ENCODE assay signal across 8 cellular contexts in genomic region chr2:85886141-85886540, GRCh38. TPM values are rescaled to one million over a fixed set of nuclear protein-coding genes. Genes with fewer than 3 reads are reported as not detected.
DNase-seq lines count a peak whose midpoint lies in the region; ATAC-seq lines count a peak whose summit lies in the region.

No MANE protein-coding gene starts in this region.

- peaks cover 25% of the 10 kb centered on the region for H3F3A ChIP-seq in GM23248 (ENCODE audit: insufficient read depth)

- peaks cover 37% of the 10 kb centered on the region for H3K4me1 ChIP-seq in GM23248 (ENCODE audit: insufficient read depth)

- peak overlapping the region; percentile 60 for H3K27ac Mint-ChIP-seq in activated CD8-positive, alpha-beta T cell treated with anti-CD3 and anti-CD28 coated beads, Interleukin-2, amount 10 ng/mL, durations not matched to agents 7 days and 5 days
- peak overlapping the region; percentile 99 for H3K27ac Mint-ChIP-seq in stimulated activated memory B cell treated with anti-CD40 and anti-IgM and Interleukin-4, amounts not matched to agents 10 μg/mL and 1 μg/mL and 100 μg/mL, for 72 hours

- in situ Hi-C loops in GM23248 (cut with MboI): loop anchor here (25.0 kb wide), 1 partner anchor 176 kb away; no protein-coding TSS in a partner anchor

- H3K27me3 Mint-ChIP-seq in activated CD8-positive, alpha-beta T cell treated with anti-CD3 and anti-CD28 coated beads, Interleukin-2, amount 10 ng/mL, durations not matched to agents 7 days and 5 days (ENCODE audit: low read depth): no peaks in the 10 kb centered on the region
- no peaks in the 10 kb centered on the region for H3K27me3 Mint-ChIP-seq in stimulated activated memory B cell treated with anti-CD40 and anti-IgM and Interleukin-4, amounts not matched to agents 10 μg/mL and 1 μg/mL and 100 μg/mL, for 72 hours

- H3K27ac ChIP-seq in GM23248: peak overlapping the region; percentile 78

- H3K36me3 Mint-ChIP-seq in activated CD8-positive, alpha-beta T cell treated with anti-CD3 and anti-CD28 coated beads, Interleukin-2, amount 10 ng/mL, durations not matched to agents 7 days and 5 days (ENCODE audit: low read depth): peaks cover 45% of the 10 kb centered on the region
- peaks cover 37% of the 10 kb centered on the region for H3K36me3 Mint-ChIP-seq in stimulated activated memory B cell treated with anti-CD40 and anti-IgM and Interleukin-4, amounts not matched to agents 10 μg/mL and 1 μg/mL and 100 μg/mL, for 72 hours

- H3K27me3 ChIP-seq in GM23248 (replicated peaks; ENCODE audit: insufficient read depth): no peaks in the 10 kb centered on the region

- peak overlapping the region; percentile 29; the same call in 1 of the 2 replicates for H3K9ac ChIP-seq in GM23248

- peak overlapping the region; percentile 91 for H3K4me3 Mint-ChIP-seq in activated CD8-positive, alpha-beta T cell treated with anti-CD3 and anti-CD28 coated beads, Interleukin-2, amount 10 ng/mL, durations not matched to agents 7 days and 5 days
- H3K4me3 Mint-ChIP-seq in stimulated activated memory B cell treated with anti-CD40 and anti-IgM and Interleukin-4, amounts not matched to agents 10 μg/mL and 1 μg/mL and 100 μg/mL, for 72 hours: peak overlapping the region; percentile 91

- H3K36me3 ChIP-seq in GM23248 (ENCODE audit: low read depth): no peaks in the 10 kb centered on the region

- H3K9me3 ChIP-seq in GM23248 (ENCODE audit: low read depth): no peaks in the 10 kb centered on the region

- 64 to 69% methylated on average over 8 of the region's 8 CpGs for WGBS in GM23248 (ENCODE audit: low coverage in 1 of 2, low lambda C conversion rate in 2 of 2, missing lambda C conversion rate in 2 of 2), 2 experiments

- ATAC-seq in activated CD8-positive, alpha-beta T cell treated with anti-CD3 and anti-CD28 coated beads, Interleukin-2, amount 10 ng/mL, durations not matched to agents 7 days and 5 days: no peak
- no peak for ATAC-seq in stimulated activated memory B cell treated with anti-CD40 and anti-IgM and Interleukin-4, amounts not matched to agents 10 μg/mL and 1 μg/mL and 100 μg/mL, for 72 hours

- peaks cover 10% of the 10 kb centered on the region for H3K9me3 Mint-ChIP-seq in activated CD8-positive, alpha-beta T cell treated with anti-CD3 and anti-CD28 coated beads, Interleukin-2, amount 10 ng/mL, durations not matched to agents 7 days and 5 days (ENCODE audit: insufficient read depth)
- peaks cover 7% of the 10 kb centered on the region for H3K9me3 Mint-ChIP-seq in stimulated activated memory B cell treated with anti-CD40 and anti-IgM and Interleukin-4, amounts not matched to agents 10 μg/mL and 1 μg/mL and 100 μg/mL, for 72 hours

- H3K9me2 ChIP-seq in GM23248 (ENCODE audit: insufficient read depth): no peaks in the 10 kb centered on the region

- no peaks in the 10 kb centered on the region for H4K20me1 ChIP-seq in GM23248 (ENCODE audit: insufficient read depth)

- H3K79me2 ChIP-seq in GM23248 (ENCODE audit: insufficient read depth): peaks cover 51% of the 10 kb centered on the region

- CTCF ChIA-PET in activated CD8-positive, alpha-beta T cell treated with anti-CD3 and anti-CD28 coated beads, Interleukin-2, amount 10 ng/mL, durations not matched to agents 7 days and 5 days (lab: Charles Lee): interaction anchor here (1.2 to 11.5 kb wide), 7 partner anchors 7 to 555 kb away, joined by 3 to 256 read pairs (median 57); no protein-coding TSS in a partner anchor

- peak overlapping the region; percentile 96 for H3K4me2 ChIP-seq in GM23248 (ENCODE audit: unreplicated experiment)

- H3K4me1 Mint-ChIP-seq in activated CD8-positive, alpha-beta T cell treated with anti-CD3 and anti-CD28 coated beads, Interleukin-2, amount 10 ng/mL, durations not matched to agents 7 days and 5 days (ENCODE audit: low read depth): peaks cover 53% of the 10 kb centered on the region
- H3K4me1 Mint-ChIP-seq in stimulated activated memory B cell treated with anti-CD40 and anti-IgM and Interleukin-4, amounts not matched to agents 10 μg/mL and 1 μg/mL and 100 μg/mL, for 72 hours: peaks cover 77% of the 10 kb centered on the region

- H3K4me3 ChIP-seq in GM23248: no peak overlapping the region

- no peak overlapping the region for H2AFZ ChIP-seq in GM23248

- POLR2A ChIA-PET in activated CD8-positive, alpha-beta T cell treated with anti-CD3 and anti-CD28 coated beads, Interleukin-2, amount 10 ng/mL, durations not matched to agents 7 days and 5 days (lab: Charles Lee): interaction anchor here (1.0 to 6.7 kb wide), 3 partner anchors 33 to 150 kb away, joined by 3 to 33 read pairs (median 4); no protein-coding TSS in a partner anchor

- DNase-seq in GM23248: no peak
- DNase-seq in activated CD8-positive, alpha-beta T cell treated with anti-CD3 and anti-CD28 coated beads, Interleukin-2, amount 10 ng/mL, durations not matched to agents 7 days and 5 days: no peak
- peak; percentile 36 for DNase-seq in islet precursor cell
- DNase-seq in kidney tubule cell (ENCODE audit: low spot score): no peak
- no peak for DNase-seq in inferior parietal cortex (ENCODE audit: extremely low spot score)
- DNase-seq in NCI-H2081 (lab: John Stamatoyannopoulos, UW): no peak
- DNase-seq in NCI-H1092 (lab: John Stamatoyannopoulos, UW): no peak

RNA-seq across cellular contexts. Expression of gene ST3GAL5, which starts 2.6 kb away (rescaled TPM):
- total RNA-seq in GM23248 (2014; rRNA removed; shearing (Covaris generic)): 21.0 and 27.2 TPM in 2 replicates
- 16.4 and 18.7 TPM in 2 replicates for polyA plus RNA-seq in GM23248 (2016; fragmentation: Nextera tagmentation; extraction: Ambion mirVana)
- 10 to 100 TPM; 43.4 to 46.7 TPM for total RNA-seq in activated CD8-positive, alpha-beta T cell treated with anti-CD3 and anti-CD28 coated beads, Interleukin-2, amount 10 ng/mL, durations not matched to agents 7 days and 5 days
